9 cellular contexts compared by ENCODE assay signal in the genomic region with DNA sequence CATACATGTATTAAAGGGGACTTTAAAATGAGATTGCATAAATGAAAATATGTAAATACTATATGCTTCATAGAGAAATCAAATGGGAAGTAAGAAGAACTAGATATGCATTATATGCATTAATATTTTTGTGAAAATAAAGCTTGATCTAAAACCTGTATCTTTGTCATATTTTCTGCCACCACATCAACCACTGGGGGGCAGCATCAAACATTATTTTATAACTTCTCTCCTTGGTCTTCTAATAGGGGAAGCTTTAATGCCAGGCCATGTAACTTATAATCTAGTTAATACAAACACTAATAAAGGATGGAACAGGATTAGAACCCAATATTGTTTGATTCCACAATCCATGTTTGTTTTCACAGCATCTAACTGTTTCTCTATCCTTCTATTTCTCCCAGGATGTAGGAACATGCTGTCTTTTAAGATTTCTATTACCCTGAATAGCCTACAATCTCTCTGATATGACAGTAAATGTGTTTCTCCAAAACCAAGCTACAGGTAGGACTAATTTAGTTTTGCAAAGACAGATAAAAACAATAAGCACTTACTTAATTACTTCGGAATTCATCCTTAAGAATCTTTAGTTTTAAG. TPM values are rescaled to one million over a fixed set of nuclear protein-coding genes. Genes with fewer than 3 reads are reported as not detected.
DNase-seq lines count a peak whose midpoint lies in the region; ATAC-seq and TF ChIP-seq lines count a peak whose summit lies in the region.
"Had no signal": no experiment of that assay in that cellular context is flagged by ENCODE, and none has a peak within 500 bp of the region (broad histone marks: within the 10 kb centered on the region; RNA-seq: fewer than 3 reads in every experiment).

No MANE protein-coding gene starts in this region.

- no peak overlapping the region for H3K9ac ChIP-seq in colonic mucosa (ENCODE audit: low read depth in 2 of 2, low read length in 2 of 2)

- no peaks in the 10 kb centered on the region for H3K36me3 ChIP-seq in colonic mucosa
- H3K36me3 ChIP-seq in upper lobe of right lung: no peaks in the 10 kb centered on the region

- H3K27me3 ChIP-seq in colonic mucosa: no peaks in the 10 kb centered on the region
- peaks cover 16% of the 10 kb centered on the region for H3K27me3 ChIP-seq in upper lobe of right lung

- peak; percentile 66 for ATAC-seq in HG03066 (IDR thresholded peaks at IDR 0.05; ENCODE audit: low read depth, unreplicated experiment)
- ATAC-seq in upper lobe of right lung: peak; percentile 64

- TF ChIP-seq CTCF in colonic mucosa (IDR thresholded peaks at IDR 0.05) (peak; percentile 53), upper lobe of right lung (IDR thresholded peaks at IDR 0.05) (peak; percentile 73)

- no peaks in the 10 kb centered on the region for H3K4me1 ChIP-seq in colonic mucosa
- H3K4me1 ChIP-seq in upper lobe of right lung: no peaks in the 10 kb centered on the region

- H3K4me3 ChIP-seq in colonic mucosa: no peak overlapping the region
- no peak overlapping the region for H3K4me3 ChIP-seq in upper lobe of right lung

- no peaks in the 10 kb centered on the region for H3K9me3 ChIP-seq in colonic mucosa
- no peaks in the 10 kb centered on the region for H3K9me3 ChIP-seq in upper lobe of right lung

- peak; percentile 8 for DNase-seq in NCI-H748 (lab: John Stamatoyannopoulos, UW; ENCODE audit: unreplicated experiment)
- no peak for DNase-seq in NCI-H748 treated with DMSO at 0.1 percent for 48 hours (lab: John Stamatoyannopoulos, UW)
- DNase-seq in RPMI8226: peak; percentile 45
- DNase-seq in colonic mucosa: peak; percentile 32
- DNase-seq in lung microvascular endothelial cell (ENCODE audit: low read depth in 2 of 2): peak; percentile 48 to 67
- DNase-seq in upper lobe of right lung: no peak
- DNase-seq in ureter (ENCODE audit: low spot score): no peak

- intact Hi-C loops in colonic mucosa (cut with DNase I): loop anchor here (5.0 kb wide), 2 partner anchors 286 to 356 kb away; no protein-coding TSS in a partner anchor
- intact Hi-C loops in upper lobe of right lung (cut with DNase I): no loop called here

- no peak overlapping the region for H3K27ac ChIP-seq in colonic mucosa
- H3K27ac ChIP-seq in upper lobe of right lung: no peak overlapping the region

RNA-seq across cellular contexts. Expression of gene QRFPR, which starts 10.0 kb away (rescaled TPM):
- total RNA-seq in colonic mucosa (not detected), lung microvascular endothelial cell (0.40 and 0.44 TPM in 2 replicates), upper lobe of right lung (0.32 TPM), ureter (0.21 TPM)
- total RNA-seq: activated naive CD4-positive, alpha-beta T cell treated with anti-CD3 and anti-CD28 coated beads, Interleukin-2, amount 50 U/mL, for 72 hours had no signal

Comparison
In these comparisons a context has a peak if more than half of its experiments do, and no peak if none do; other contexts are left out.
1. DNase-seq: peak in NCI-H748 (single experiment), RPMI8226 (single experiment), colonic mucosa (single experiment) and lung microvascular endothelial cell (2 of 2); none in NCI-H748 treated with DMSO at 0.1 percent for 48 hours (single experiment), upper lobe of right lung (single experiment) and ureter (single experiment).